ENCODE assay signal across 25 cellular contexts in genomic region chr5:111556504-111556903, GRCh38.
"Had no signal": no experiment of that assay in that cellular context is flagged by ENCODE, and none has a peak within 500 bp of the region (broad histone marks: within the 10 kb centered on the region; RNA-seq: fewer than 3 reads in every experiment).

No MANE protein-coding gene starts in this region.

- H3K36me3 ChIP-seq: adrenal gland, ascending aorta, brain microvascular endothelial cell, sigmoid colon, uterus had no signal

- H3K4me1 ChIP-seq: adrenal gland, ascending aorta, testis, uterus had no signal

- DNase-seq: activated CD4-positive, alpha-beta T cell treated with anti-CD3 and anti-CD28 coated beads, Interleukin-2, amount 10 ng/mL, durations not matched to agents 24 days and 14 days; activated CD8-positive, alpha-beta memory T cell treated with anti-CD3 and anti-CD28 coated beads, Interleukin-2, amount 50 U/mL, for 4 hours; activated CD8-positive, alpha-beta T cell treated with anti-CD3 and anti-CD28 coated beads, Interleukin-2, amount 10 ng/mL, durations not matched to agents 7 days and 5 days; activated T-cell treated with anti-CD3 and anti-CD28 coated beads, Interleukin-2, amount 50 U/mL, for 24 hours; adrenal gland; brain microvascular endothelial cell; caudate nucleus; effector CD8-positive, alpha-beta T cell; foreskin keratinocyte; left colon; retina; sigmoid colon; stimulated activated CD4-positive, alpha-beta T cell treated with anti-CD3 and anti-CD28 coated beads, Interleukin-15, amount 100 ng/mL, for 24 hours; stimulated activated CD4-positive, alpha-beta T cell treated with anti-CD3 and anti-CD28 coated beads, Interleukin-2, amount 100 ng/mL, for 48 hours; stimulated activated CD8-positive, alpha-beta memory T cell treated with anti-CD3 and anti-CD28 coated beads, Interleukin-4, amount 100 ng/mL, for 48 hours; stimulated activated naive B cell treated with anti-CD40 and anti-IgM and Interleukin-4, amounts not matched to agents 10 μg/mL and 1 μg/mL and 100 μg/mL, for 72 hours; testis; trophoblast cell; uterus had no signal

- FAIRE-seq: keratinocyte had no signal

- H3K4me3 ChIP-seq: adrenal gland, ascending aorta, sigmoid colon, smooth muscle cell, testis, uterus had no signal

- H3K9me3 ChIP-seq: adrenal gland, sigmoid colon, testis, uterus had no signal

- H3K27ac ChIP-seq: adrenal gland, ascending aorta, brain microvascular endothelial cell, foreskin keratinocyte, sigmoid colon, testis, uterus had no signal

- H3K4me2 ChIP-seq: smooth muscle cell had no signal

- H3K27me3 ChIP-seq: adrenal gland, ascending aorta, brain microvascular endothelial cell, foreskin keratinocyte, sigmoid colon, testis, uterus had no signal

- ATAC-seq: activated CD4-positive, CD25-positive, alpha-beta regulatory T cell treated with anti-CD3 and anti-CD28 coated beads, Interleukin-2, amount 50 U/mL, for 24 hours; activated CD8-positive, alpha-beta T cell treated with anti-CD3 and anti-CD28 coated beads, Interleukin-2, amount 10 ng/mL, durations not matched to agents 7 days and 5 days; activated T-helper 17 cell treated with anti-CD3 and anti-CD28 coated beads, Interleukin-2, amount 50 U/mL, for 72 hours; foreskin keratinocyte; left colon; natural killer cell treated with Interleukin-12 subunit alpha and Interleukin-12 subunit beta and Interleukin-15 and Interleukin-18, amount 100 ng/mL, for 72 hours; stimulated activated naive B cell treated with anti-CD40 and anti-IgM and Interleukin-4, amounts not matched to agents 10 μg/mL and 1 μg/mL and 100 μg/mL, for 72 hours had no signal
